7 cellular contexts compared by ENCODE assay signal in the genomic region with DNA sequence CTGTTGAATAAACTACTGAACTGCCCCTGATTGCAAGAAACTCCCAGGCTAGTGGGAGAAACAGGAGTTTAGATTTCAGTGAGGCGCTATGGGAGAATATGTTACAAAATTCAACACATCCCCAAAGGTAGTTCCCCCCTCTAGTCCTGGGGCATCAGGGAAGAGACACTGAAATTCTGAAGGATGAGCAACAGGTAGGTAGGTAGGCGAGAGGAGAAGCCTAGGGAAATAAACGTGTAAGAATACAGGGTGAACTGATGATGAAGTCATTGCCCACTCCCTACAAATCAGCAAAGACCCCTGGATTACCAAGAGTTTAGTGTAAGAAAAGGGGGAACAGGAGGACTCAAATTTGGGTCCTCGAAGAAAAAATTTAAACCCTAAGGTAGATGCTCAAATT.
"Had no signal": no experiment of that assay in that cellular context is flagged by ENCODE, and none has a peak within 500 bp of the region (broad histone marks: within the 10 kb centered on the region; RNA-seq: fewer than 3 reads in every experiment).

No MANE protein-coding gene starts in this region.

- FAIRE-seq: G401.6, GM12878, GM12892, GM18507, GM19239 had no signal

- H3K4me3 ChIP-seq: GM12878 had no signal

- DNase-seq: GDM1, GF-D8 had no signal

- ATAC-seq: GM12878 had no signal
